ENCODE assay signal across 13 cellular contexts in genomic region chr6:154899825-154900468, GRCh38.
DNase-seq lines count a peak whose midpoint lies in the region; ATAC-seq and TF ChIP-seq lines count a peak whose summit lies in the region.
"Had no signal": no experiment of that assay in that cellular context is flagged by ENCODE, and none has a peak within 500 bp of the region (broad histone marks: within the 10 kb centered on the region; RNA-seq: fewer than 3 reads in every experiment).

No MANE protein-coding gene starts in this region.

- intact Hi-C loops in Caco-2 (cut with micrococcal nuclease; ENCODE audit: unreplicated experiment): loop anchor here (1.0 kb wide), 1 partner anchor 32 kb away; no protein-coding TSS in a partner anchor

- TF ChIP-seq EP300 in neural cell (conservative IDR thresholded peaks at IDR 0.05; ENCODE audit: poor library complexity, severe bottlenecking): peak; percentile 87

- H3K36me3 ChIP-seq in Caco-2 (ENCODE audit: control insufficient read depth, insufficient read depth, low read length) (no peaks in the 10 kb centered on the region; the same call in 1 of the 2 replicates), neural cell (ENCODE audit: insufficient read depth, low read length) (no peaks in the 10 kb centered on the region)

- H3K9me3 ChIP-seq in Caco-2 (no peaks in the 10 kb centered on the region), neural cell (ENCODE audit: low read length) (no peaks in the 10 kb centered on the region)

- peaks cover 9% of the 10 kb centered on the region for H3K36me3 Mint-ChIP-seq in Caco-2 (ENCODE audit: insufficient read depth, unreplicated experiment)
- peaks cover 18% of the 10 kb centered on the region for H3K36me3 Mint-ChIP-seq in brain
- peaks cover 1% of the 10 kb centered on the region for H3K36me3 Mint-ChIP-seq in progenitor cell of endocrine pancreas (ENCODE audit: insufficient read depth)

- DNase-seq in Caco-2: peak; percentile 65 to 70
- no peak for DNase-seq in progenitor cell of endocrine pancreas (ENCODE audit: low spot score, unreplicated experiment)
- no peak for DNase-seq in iPS-NIHi11 (ENCODE audit: low spot score)
- DNase-seq: CD8-positive, alpha-beta memory T cell; DMS53; GF-D8; H7 had no signal

- H3K27ac ChIP-seq in neural cell (ENCODE audit: low read length): peak overlapping the region; percentile 77

- peak overlapping the region; percentile 31 for H3K9ac ChIP-seq in neural cell (ENCODE audit: low read length)

- TF ChIP-seq RAD21 in neural cell (conservative IDR thresholded peaks at IDR 0.05): peak; percentile 10

- H3K27me3 ChIP-seq in Caco-2 (replicated peaks; ENCODE audit: control insufficient read depth, insufficient read depth, low read length): no peaks in the 10 kb centered on the region
- no peaks in the 10 kb centered on the region for H3K27me3 ChIP-seq in neural cell (ENCODE audit: insufficient read depth, low read depth, low read length)

- no peaks in the 10 kb centered on the region for H3K27me3 Mint-ChIP-seq in Caco-2 (ENCODE audit: insufficient read depth, unreplicated experiment)
- H3K27me3 Mint-ChIP-seq in brain: no peaks in the 10 kb centered on the region
- H3K27me3 Mint-ChIP-seq in progenitor cell of endocrine pancreas: no peaks in the 10 kb centered on the region
- H3K27me3 Mint-ChIP-seq: CD8-positive, alpha-beta memory T cell had no signal

- H3K4me3 Mint-ChIP-seq in Caco-2 (ENCODE audit: unreplicated experiment) (peak overlapping the region; percentile 26), brain (no peak overlapping the region), progenitor cell of endocrine pancreas (ENCODE audit: low read depth) (no peak overlapping the region)
- H3K4me3 Mint-ChIP-seq: CD14-positive monocyte, GM23338 had no signal

- TF ChIP-seq CTCF in Caco-2 (IDR thresholded peaks at IDR 0.05; ENCODE audit: insufficient read depth in 1 of 2, low read depth in 1 of 2, low read length in 1 of 2, severe bottlenecking in 1 of 2, unreplicated experiment in 1 of 2) (no peak), brain (conservative IDR thresholded peaks at IDR 0.05) (no peak), neural cell (IDR thresholded peaks at IDR 0.05; ENCODE audit: poor library complexity, severe bottlenecking) (no peak), progenitor cell of endocrine pancreas (IDR thresholded peaks at IDR 0.05; ENCODE audit: unreplicated experiment) (no peak)

- CTCF ChIA-PET in Caco-2 (lab: Charles Lee): no interaction called here

- H4K20me1 ChIP-seq in neural cell (ENCODE audit: insufficient read depth): no peaks in the 10 kb centered on the region

- no peak overlapping the region for H3K4me3 ChIP-seq in Caco-2 (ENCODE audit: low read depth, low read length)
- peak overlapping the region; percentile 14 for H3K4me3 ChIP-seq in neural cell (ENCODE audit: low read length)
- H3K4me3 ChIP-seq: GM23338 had no signal

- H3K79me2 ChIP-seq in neural cell (replicated peaks; ENCODE audit: insufficient read depth, low read length): no peaks in the 10 kb centered on the region

- H2AFZ ChIP-seq in neural cell (ENCODE audit: low read depth, low read length): no peak overlapping the region
- H2AFZ ChIP-seq: GM23338 had no signal

- no peaks in the 10 kb centered on the region for H3K9me2 ChIP-seq in neural cell (ENCODE audit: insufficient read depth, low read length)

- peaks cover 10% of the 10 kb centered on the region for H3K4me1 Mint-ChIP-seq in Caco-2 (ENCODE audit: low read depth, unreplicated experiment)
- peaks cover 21% of the 10 kb centered on the region for H3K4me1 Mint-ChIP-seq in brain
- H3K4me1 Mint-ChIP-seq in progenitor cell of endocrine pancreas (ENCODE audit: low read depth): peaks cover 10% of the 10 kb centered on the region

- POLR2A ChIA-PET in Caco-2 (lab: Charles Lee): no interaction called here

- H3F3A ChIP-seq in neural cell (ENCODE audit: insufficient read depth, low read length, poor library complexity, severe bottlenecking): no peaks in the 10 kb centered on the region

- H3K27ac Mint-ChIP-seq in Caco-2 (ENCODE audit: unreplicated experiment): peak overlapping the region; percentile 85
- H3K27ac Mint-ChIP-seq in brain: peak overlapping the region in 3 of 5 experiments; percentile 27 to 93 (median 34)
- peak overlapping the region; percentile 57 for H3K27ac Mint-ChIP-seq in progenitor cell of endocrine pancreas
- H3K27ac Mint-ChIP-seq: GM23338 had no signal

- ATAC-seq in GM21619 (IDR thresholded peaks at IDR 0.05; ENCODE audit: unreplicated experiment) (no peak), GM19035 (IDR thresholded peaks at IDR 0.05; ENCODE audit: unreplicated experiment) (no peak)
- ATAC-seq: GM23338 had no signal

- H3K9me3 Mint-ChIP-seq in Caco-2 (ENCODE audit: unreplicated experiment) (no peaks in the 10 kb centered on the region), brain (no peaks in the 10 kb centered on the region), progenitor cell of endocrine pancreas (ENCODE audit: low read depth) (no peaks in the 10 kb centered on the region)
- H3K9me3 Mint-ChIP-seq: GM23338 had no signal

- no TSS peak for BruUV-seq in Caco-2 (replicated peaks; lab: Mats Ljungman, UMichigan)

- peaks cover 18% of the 10 kb centered on the region for H3K4me1 ChIP-seq in Caco-2

- peak overlapping the region; percentile 31 for H3K4me2 ChIP-seq in neural cell (ENCODE audit: low read length)
- H3K4me2 ChIP-seq: GM23338 had no signal

TF ChIP-seq in neural cell, 6 proteins besides CTCF, POLR2A, EP300 and RAD21:
- TF ChIP-seq TAF1 (IDR thresholded peaks at IDR 0.05; ENCODE audit: low read depth) (no peak), MXI1 (conservative IDR thresholded peaks at IDR 0.05; ENCODE audit: poor library complexity, severe bottlenecking) (peak; percentile 34), EZH2 (IDR thresholded peaks at IDR 0.05; ENCODE audit: borderline replicate concordance, insufficient read depth, low read length, poor library complexity, severe bottlenecking) (no peak), REST (IDR thresholded peaks at IDR 0.05; ENCODE audit: borderline replicate concordance) (peak; percentile 52), SMC3 (conservative IDR thresholded peaks at IDR 0.05; ENCODE audit: poor library complexity) (peak; percentile 26), POLR2AphosphoS5 (IDR thresholded peaks at IDR 0.05) (peak; percentile 83)

Comparison
In these comparisons a context has a peak if more than half of its experiments do, and no peak if none do; other contexts are left out.
1. DNase-seq: peak in Caco-2 (2 of 2); none in progenitor cell of endocrine pancreas (single experiment) and iPS-NIHi11 (single experiment).
2. H3K27ac Mint-ChIP-seq: peak in every context shown above with its lines; median percentile 85 in Caco-2; 57 in progenitor cell of endocrine pancreas; 34 in brain.